ENCODE assay signal across 11 cellular contexts in genomic region chr16:30995927-30996323, GRCh38. TPM values are rescaled to one million over a fixed set of nuclear protein-coding genes. Genes with fewer than 3 reads are reported as not detected.
DNase-seq lines count a peak whose midpoint lies in the region; ATAC-seq and TF ChIP-seq lines count a peak whose summit lies in the region.
"Had no signal": no experiment of that assay in that cellular context is flagged by ENCODE, and none has a peak within 500 bp of the region (broad histone marks: within the 10 kb centered on the region; RNA-seq: fewer than 3 reads in every experiment).

No MANE protein-coding gene starts in this region.

- TF ChIP-seq CTCF in GM06990 (IDR thresholded peaks at IDR 0.05; ENCODE audit: insufficient read depth, low read length, poor library complexity, severe bottlenecking): no peak
- no peak for TF ChIP-seq CTCF in endodermal cell (conservative IDR thresholded peaks at IDR 0.05)
- TF ChIP-seq CTCF in nephron (IDR thresholded peaks at IDR 0.05; ENCODE audit: unreplicated experiment in 3 of 3): no peak
- no peak for TF ChIP-seq CTCF in MM.1S (IDR thresholded peaks at IDR 0.05; ENCODE audit: low read length)

- ATAC-seq in HG03378 (IDR thresholded peaks at IDR 0.05; ENCODE audit: unreplicated experiment): no peak
- no peak for ATAC-seq in GM21737 (IDR thresholded peaks at IDR 0.05; ENCODE audit: unreplicated experiment)

- peak overlapping the region; percentile 59 for H3K4me3 Mint-ChIP-seq in endodermal cell
- H3K4me3 Mint-ChIP-seq in nephron: peak overlapping the region; percentile 58 to 68 (median 66)

- no peaks in the 10 kb centered on the region for H3F3A ChIP-seq in MM.1S (ENCODE audit: insufficient read depth, low read length)

- no peaks in the 10 kb centered on the region for H3K9me3 ChIP-seq in NT2/D1 (ENCODE audit: insufficient read depth, low read length)
- no peaks in the 10 kb centered on the region for H3K9me3 ChIP-seq in endodermal cell (ENCODE audit: control insufficient read depth, low read length)
- H3K9me3 ChIP-seq in MM.1S (replicated peaks; ENCODE audit: insufficient read depth, low read length): no peaks in the 10 kb centered on the region
- H3K9me3 ChIP-seq: vagina had no signal

- no peaks in the 10 kb centered on the region for H3K36me3 ChIP-seq in GM06990 (ENCODE audit: control insufficient read depth, insufficient read depth, low read length)
- H3K36me3 ChIP-seq in NT2/D1 (ENCODE audit: insufficient read depth, insufficient read length, low read length): no peaks in the 10 kb centered on the region
- no peaks in the 10 kb centered on the region for H3K36me3 ChIP-seq in endodermal cell (ENCODE audit: control insufficient read depth, insufficient read depth, low read length)
- no peaks in the 10 kb centered on the region for H3K36me3 ChIP-seq in MM.1S (replicated peaks; ENCODE audit: insufficient read depth, low read length)
- H3K36me3 ChIP-seq: vagina had no signal

- no peaks in the 10 kb centered on the region for H3K79me2 ChIP-seq in MM.1S (ENCODE audit: low read length)

- WGBS in endodermal cell (ENCODE audit: insufficient coverage in 1 of 2, insufficient read length in 1 of 2), 2 experiments: 86 to 87% methylated on average over 10 to 11 of the region's 11 CpGs

- DNase-seq in GM06990 (ENCODE audit: extremely low read depth, insufficient read length) (no peak), NT2/D1 (ENCODE audit: low read depth, low spot score) (no peak), endodermal cell (no peak), AML-193 (lab: John Stamatoyannopoulos, UW) (no peak), MM.1S (no peak)
- DNase-seq: effector CD4-positive, alpha-beta T cell had no signal

- no peak overlapping the region for H3K27ac Mint-ChIP-seq in endodermal cell
- H3K27ac Mint-ChIP-seq in nephron: peak overlapping the region in 1 of 3 experiments; percentile 19

- H3K4me1 ChIP-seq in NT2/D1 (ENCODE audit: insufficient read depth, insufficient read length): peaks cover 14% of the 10 kb centered on the region
- no peaks in the 10 kb centered on the region for H3K4me1 ChIP-seq in endodermal cell (ENCODE audit: control insufficient read depth, insufficient read depth, low read length)
- H3K4me1 ChIP-seq in MM.1S (ENCODE audit: low read length): peaks cover 7% of the 10 kb centered on the region; the same call in 1 of the 2 replicates

- H3K4me3 ChIP-seq in GM06990 (replicated peaks; ENCODE audit: low read depth, low read length): peak overlapping the region; percentile 78
- H3K4me3 ChIP-seq in NT2/D1 (ENCODE audit: insufficient read length, low read depth): peak overlapping the region; percentile 46
- H3K4me3 ChIP-seq in endodermal cell (ENCODE audit: low read length): no peak overlapping the region
- H3K4me3 ChIP-seq in MM.1S (ENCODE audit: low read length): no peak overlapping the region

- H4K20me1 ChIP-seq in MM.1S (ENCODE audit: insufficient read depth, low read length): no peaks in the 10 kb centered on the region

- H3K27ac ChIP-seq in endodermal cell (ENCODE audit: low read depth, low read length) (no peak overlapping the region), MM.1S (ENCODE audit: low read length) (no peak overlapping the region)
- H3K27ac ChIP-seq: SK-N-MC had no signal

- H3K36me3 Mint-ChIP-seq in endodermal cell (ENCODE audit: low read depth): no peaks in the 10 kb centered on the region
- H3K36me3 Mint-ChIP-seq in nephron (ENCODE audit: low read depth): peaks cover 4% of the 10 kb centered on the region

- peaks cover 35% of the 10 kb centered on the region for H3K27me3 Mint-ChIP-seq in endodermal cell (ENCODE audit: insufficient read depth)
- peaks cover 9% of the 10 kb centered on the region for H3K27me3 Mint-ChIP-seq in nephron (ENCODE audit: low read depth)

- H3K4me1 Mint-ChIP-seq in endodermal cell (no peaks in the 10 kb centered on the region), nephron (peaks cover 11% of the 10 kb centered on the region)

- no peaks in the 10 kb centered on the region for H3K9me2 ChIP-seq in MM.1S (replicated peaks; ENCODE audit: insufficient read depth, low read length)

- H3K27me3 ChIP-seq in GM06990 (replicated peaks; ENCODE audit: control insufficient read depth, insufficient read depth, low read length) (no peaks in the 10 kb centered on the region), NT2/D1 (ENCODE audit: insufficient read depth, insufficient read length) (no peaks in the 10 kb centered on the region), endodermal cell (ENCODE audit: control insufficient read depth, insufficient read depth, low read length, poor library complexity, severe bottlenecking) (peaks cover 40% of the 10 kb centered on the region), MM.1S (replicated peaks; ENCODE audit: insufficient read depth, low read length) (peaks cover 48% of the 10 kb centered on the region)
- H3K27me3 ChIP-seq: vagina had no signal

- H3K9me3 Mint-ChIP-seq in endodermal cell (no peaks in the 10 kb centered on the region), nephron (no peaks in the 10 kb centered on the region)

- H3K9ac ChIP-seq in NT2/D1 (ENCODE audit: insufficient read length, low read depth) (no peak overlapping the region), endodermal cell (ENCODE audit: extremely low read depth, low read length, poor library complexity, severe bottlenecking) (no peak overlapping the region), MM.1S (ENCODE audit: low read length) (no peak overlapping the region)

- H3K4me2 ChIP-seq in MM.1S (ENCODE audit: low read depth, low read length): no peak overlapping the region

- no peak overlapping the region for H2AFZ ChIP-seq in MM.1S (ENCODE audit: low read length)

RNA-seq across cellular contexts. Expression of gene HSD3B7, which starts 10.9 kb away (rescaled TPM):
- total RNA-seq in endodermal cell: 1 to 10 TPM; 4.1 to 4.8 TPM
- 1.3 TPM for polyA plus RNA-seq in endodermal cell (2013, experiment 1 of 2)
- 2.1 TPM for polyA plus RNA-seq in endodermal cell (2013, experiment 2 of 2)

RNA-seq across cellular contexts. Expression of gene STX1B, which starts 14.5 kb away (rescaled TPM):
- total RNA-seq in endodermal cell: 1 to 10 TPM; 3.2 to 7.0 TPM
- polyA plus RNA-seq in endodermal cell (2013, experiment 1 of 2): 10.6 TPM
- polyA plus RNA-seq in endodermal cell (2013, experiment 2 of 2): 6.9 TPM

RNA-seq across cellular contexts. Expression of gene STX4, which starts 37.4 kb away (rescaled TPM):
- total RNA-seq in endodermal cell: 10 to 100 TPM; 34.4 to 37.6 TPM
- 25.0 TPM for polyA plus RNA-seq in endodermal cell (2013, experiment 1 of 2)
- 18.6 TPM for polyA plus RNA-seq in endodermal cell (2013, experiment 2 of 2)

RNA-seq across cellular contexts. Expression of gene SETD1A, which starts 38.4 kb away (rescaled TPM):
- total RNA-seq in endodermal cell: 10 to 100 TPM; 23.8 to 25.0 TPM
- polyA plus RNA-seq in endodermal cell (2013, experiment 1 of 2): 21.0 TPM
- 18.2 TPM for polyA plus RNA-seq in endodermal cell (2013, experiment 2 of 2)

RNA-seq across cellular contexts. Expression of gene ORAI3, which starts 47.1 kb away (rescaled TPM):
- 10 to 100 TPM; 16.9 to 17.7 TPM for total RNA-seq in endodermal cell
- 9.2 TPM for polyA plus RNA-seq in endodermal cell (2013, experiment 1 of 2)
- 10.4 TPM for polyA plus RNA-seq in endodermal cell (2013, experiment 2 of 2)

Comparison
In these comparisons a context has a peak if more than half of its experiments do, and no peak if none do; other contexts are left out.
1. H3K4me3 ChIP-seq: peak in GM06990 (single experiment) and NT2/D1 (single experiment); none in endodermal cell (single experiment) and MM.1S (single experiment).